ENCODE assay signal across 1 cellular context in genomic region chr5:178130576-178131445, GRCh38.
TF ChIP-seq lines count a peak whose summit lies in the region.

Gene RMND5B (plus strand): TSS chr5:178131014. CDS start chr5:178138120, 7,106 bp downstream.

TF ChIP-seq in HepG2, 621 proteins besides CTCF, POLR2A, EP300 and RAD21 (continued from another document and continues in another):
- TF ChIP-seq ZSCAN21 (CRISPR knock-in tag; IDR thresholded peaks at IDR 0.05; ENCODE audit: borderline replicate concordance) (peak; percentile 78; the same call in 1 of the 2 replicates), JUNB (CRISPR knock-in tag; IDR thresholded peaks at IDR 0.05; ENCODE audit: borderline replicate concordance) (no peak), ERF (CRISPR knock-in tag; IDR thresholded peaks at IDR 0.05) (0 out of 2 replicates have a peak, but pooled peaks have one; percentile 11), TAF15 (IDR thresholded peaks at IDR 0.05; ENCODE audit: low read depth, low read length, poor library complexity, severe bottlenecking) (peak; percentile 20), HMGXB4 (CRISPR knock-in tag; IDR thresholded peaks at IDR 0.05; ENCODE audit: borderline replicate concordance in 1 of 2, low read depth in 1 of 2) (peak; percentile 57 to 60; a peak in 1 of 4 replicates), GATAD1 (CRISPR knock-in tag; IDR thresholded peaks at IDR 0.05) (peak; percentile 65), EHMT2 (IDR thresholded peaks at IDR 0.05; ENCODE audit: borderline replicate concordance, low read depth, low read length) (no peak), HOXD1 (CRISPR knock-in tag; IDR thresholded peaks at IDR 0.05) (peak; percentile 20; the same call in 1 of the 2 replicates), BCL6 (CRISPR knock-in tag; IDR thresholded peaks at IDR 0.05) (0 out of 2 replicates have a peak, but pooled peaks have one; percentile 23), DRAP1 (CRISPR knock-in tag; IDR thresholded peaks at IDR 0.05) (peak; percentile 21; the same call in 1 of the 2 replicates), ZBTB33 (CRISPR knock-in tag; IDR thresholded peaks at IDR 0.05) (no peak), SOX6 (IDR thresholded peaks at IDR 0.05) (no peak), SOX6 (CRISPR knock-in tag; IDR thresholded peaks at IDR 0.05) (no peak), HNRNPK (IDR thresholded peaks at IDR 0.05; ENCODE audit: low read depth, low read length, poor library complexity, severe bottlenecking) (peak; percentile 19), ZSCAN22 (CRISPR knock-in tag; IDR thresholded peaks at IDR 0.05) (no peak), ZNF775 (CRISPR knock-in tag; IDR thresholded peaks at IDR 0.05; ENCODE audit: borderline replicate concordance) (0 out of 2 replicates have a peak, but pooled peaks have one; percentile 42), ZBTB2 (CRISPR knock-in tag; IDR thresholded peaks at IDR 0.05; ENCODE audit: low read depth) (peak; percentile 85), ZNF605 (CRISPR knock-in tag; IDR thresholded peaks at IDR 0.05) (peak; percentile 37; the same call in 1 of the 2 replicates), ZSCAN20 (CRISPR knock-in tag; IDR thresholded peaks at IDR 0.05; ENCODE audit: borderline replicate concordance) (peak; percentile 73; the same call in 1 of the 2 replicates), THAP7 (CRISPR knock-in tag; IDR thresholded peaks at IDR 0.05) (peak; percentile 53; the same call in 1 of the 2 replicates), SSRP1 (CRISPR knock-in tag; IDR thresholded peaks at IDR 0.05) (no peak), NR2F2 (IDR thresholded peaks at IDR 0.05; ENCODE audit: borderline replicate concordance, low read depth) (no peak; the same call in 1 of the 2 replicates), ZNF614 (CRISPR knock-in tag; IDR thresholded peaks at IDR 0.05; ENCODE audit: borderline replicate concordance) (no peak), ZNF205 (CRISPR knock-in tag; IDR thresholded peaks at IDR 0.05) (no peak), ZNF431 (CRISPR knock-in tag; IDR thresholded peaks at IDR 0.05; ENCODE audit: borderline replicate concordance, low read depth) (peak; percentile 85; the same call in 1 of the 2 replicates), SIN3B (IDR thresholded peaks at IDR 0.05; ENCODE audit: low read length) (no peak), ZBTB14 (CRISPR knock-in tag; IDR thresholded peaks at IDR 0.05) (peak; percentile 58), PLRG1 (conservative IDR thresholded peaks at IDR 0.05) (no peak), KDM2A (CRISPR knock-in tag; IDR thresholded peaks at IDR 0.05; ENCODE audit: borderline replicate concordance, low read depth) (peak; percentile 74; the same call in 1 of the 2 replicates), ZSCAN12 (CRISPR knock-in tag; IDR thresholded peaks at IDR 0.05) (peak; percentile 20; the same call in 1 of the 2 replicates), HNF4G (IDR thresholded peaks at IDR 0.05; ENCODE audit: borderline replicate concordance, low read depth, low read length) (no peak), HNF4G (CRISPR knock-in tag; IDR thresholded peaks at IDR 0.05; ENCODE audit: borderline replicate concordance, low read depth) (no peak), GTF3A (CRISPR knock-in tag; conservative IDR thresholded peaks at IDR 0.05) (peak; percentile 88; the same call in 1 of the 2 replicates), HDAC2 (CRISPR knock-in tag; IDR thresholded peaks at IDR 0.05) (no peak; the same call in 1 of the 2 replicates), MBNL3 (CRISPR knock-in tag; conservative IDR thresholded peaks at IDR 0.05) (no peak), MED13 (CRISPR knock-in tag; IDR thresholded peaks at IDR 0.05) (peak; percentile 79; the same call in 1 of the 2 replicates), ETV6 (CRISPR knock-in tag; conservative IDR thresholded peaks at IDR 0.05) (peak; percentile 86; the same call in 1 of the 2 replicates)
- TF ChIP-seq, protein P1, sequence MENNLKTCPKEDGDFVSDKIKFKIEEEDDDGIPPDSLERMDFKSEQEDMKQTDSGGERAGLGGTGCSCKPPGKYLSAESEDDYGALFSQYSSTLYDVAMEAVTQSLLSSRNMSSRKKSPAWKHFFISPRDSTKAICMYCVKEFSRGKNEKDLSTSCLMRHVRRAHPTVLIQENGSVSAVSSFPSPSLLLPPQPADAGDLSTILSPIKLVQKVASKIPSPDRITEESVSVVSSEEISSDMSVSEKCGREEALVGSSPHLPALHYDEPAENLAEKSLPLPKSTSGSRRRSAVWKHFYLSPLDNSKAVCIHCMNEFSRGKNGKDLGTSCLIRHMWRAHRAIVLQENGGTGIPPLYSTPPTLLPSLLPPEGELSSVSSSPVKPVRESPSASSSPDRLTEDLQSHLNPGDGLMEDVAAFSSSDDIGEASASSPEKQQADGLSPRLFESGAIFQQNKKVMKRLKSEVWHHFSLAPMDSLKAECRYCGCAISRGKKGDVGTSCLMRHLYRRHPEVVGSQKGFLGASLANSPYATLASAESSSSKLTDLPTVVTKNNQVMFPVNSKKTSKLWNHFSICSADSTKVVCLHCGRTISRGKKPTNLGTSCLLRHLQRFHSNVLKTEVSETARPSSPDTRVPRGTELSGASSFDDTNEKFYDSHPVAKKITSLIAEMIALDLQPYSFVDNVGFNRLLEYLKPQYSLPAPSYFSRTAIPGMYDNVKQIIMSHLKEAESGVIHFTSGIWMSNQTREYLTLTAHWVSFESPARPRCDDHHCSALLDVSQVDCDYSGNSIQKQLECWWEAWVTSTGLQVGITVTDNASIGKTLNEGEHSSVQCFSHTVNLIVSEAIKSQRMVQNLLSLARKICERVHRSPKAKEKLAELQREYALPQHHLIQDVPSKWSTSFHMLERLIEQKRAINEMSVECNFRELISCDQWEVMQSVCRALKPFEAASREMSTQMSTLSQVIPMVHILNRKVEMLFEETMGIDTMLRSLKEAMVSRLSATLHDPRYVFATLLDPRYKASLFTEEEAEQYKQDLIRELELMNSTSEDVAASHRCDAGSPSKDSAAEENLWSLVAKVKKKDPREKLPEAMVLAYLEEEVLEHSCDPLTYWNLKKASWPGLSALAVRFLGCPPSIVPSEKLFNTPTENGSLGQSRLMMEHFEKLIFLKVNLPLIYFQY (CRISPR knock-in tag; IDR thresholded peaks at IDR 0.05; ENCODE audit: borderline replicate concordance), result peak; percentile 86; the same call in 1 of the 2 replicates
- TF ChIP-seq, protein P2, sequence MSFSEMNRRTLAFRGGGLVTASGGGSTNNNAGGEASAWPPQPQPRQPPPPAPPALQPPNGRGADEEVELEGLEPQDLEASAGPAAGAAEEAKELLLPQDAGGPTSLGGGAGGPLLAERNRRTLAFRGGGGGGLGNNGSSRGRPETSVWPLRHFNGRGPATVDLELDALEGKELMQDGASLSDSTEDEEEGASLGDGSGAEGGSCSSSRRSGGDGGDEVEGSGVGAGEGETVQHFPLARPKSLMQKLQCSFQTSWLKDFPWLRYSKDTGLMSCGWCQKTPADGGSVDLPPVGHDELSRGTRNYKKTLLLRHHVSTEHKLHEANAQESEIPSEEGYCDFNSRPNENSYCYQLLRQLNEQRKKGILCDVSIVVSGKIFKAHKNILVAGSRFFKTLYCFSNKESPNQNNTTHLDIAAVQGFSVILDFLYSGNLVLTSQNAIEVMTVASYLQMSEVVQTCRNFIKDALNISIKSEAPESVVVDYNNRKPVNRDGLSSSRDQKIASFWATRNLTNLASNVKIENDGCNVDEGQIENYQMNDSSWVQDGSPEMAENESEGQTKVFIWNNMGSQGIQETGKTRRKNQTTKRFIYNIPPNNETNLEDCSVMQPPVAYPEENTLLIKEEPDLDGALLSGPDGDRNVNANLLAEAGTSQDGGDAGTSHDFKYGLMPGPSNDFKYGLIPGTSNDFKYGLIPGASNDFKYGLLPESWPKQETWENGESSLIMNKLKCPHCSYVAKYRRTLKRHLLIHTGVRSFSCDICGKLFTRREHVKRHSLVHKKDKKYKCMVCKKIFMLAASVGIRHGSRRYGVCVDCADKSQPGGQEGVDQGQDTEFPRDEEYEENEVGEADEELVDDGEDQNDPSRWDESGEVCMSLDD (CRISPR knock-in tag; IDR thresholded peaks at IDR 0.05; ENCODE audit: borderline replicate concordance), result peak; percentile 68; the same call in 1 of the 2 replicates
